10 cellular contexts compared by ENCODE assay signal in genomic region chr14:65255583-65256443, GRCh38.
DNase-seq lines count a peak whose midpoint lies in the region; ATAC-seq and TF ChIP-seq lines count a peak whose summit lies in the region.
"Had no signal": no experiment of that assay in that cellular context is flagged by ENCODE, and none has a peak within 500 bp of the region (broad histone marks: within the 10 kb centered on the region; RNA-seq: fewer than 3 reads in every experiment).

No MANE protein-coding gene starts in this region.

- DNase-seq in HEK293T (ENCODE audit: extremely low spot score) (no peak), NCI-H69 (lab: John Stamatoyannopoulos, UW) (peak; percentile 31), epithelial cell of esophagus (ENCODE audit: low read depth) (peak; percentile 95), retina (peak; percentile 23), NCI-H446 (lab: John Stamatoyannopoulos, UW) (no peak), superior temporal gyrus (ENCODE audit: extremely low spot score) (no peak)
- no peak for DNase-seq in activated CD4-positive, CD25-positive, alpha-beta regulatory T cell treated with anti-CD3 and anti-CD28 coated beads, Interleukin-2, amount 50 U/mL, for 72 hours
- DNase-seq: activated CD4-positive, alpha-beta memory T cell treated with anti-CD3 and anti-CD28 coated beads, Interleukin-2, amount 10 ng/mL, durations not matched to agents 7 days and 5 days; sigmoid colon had no signal

- H3K4me3 ChIP-seq in epithelial cell of esophagus (ENCODE audit: low read length) (no peak overlapping the region), gastroesophageal sphincter (no peak overlapping the region)
- H3K4me3 ChIP-seq: sigmoid colon had no signal

- no peaks in the 10 kb centered on the region for H3K27me3 ChIP-seq in gastroesophageal sphincter

- no peak overlapping the region for H3K27ac ChIP-seq in gastroesophageal sphincter
- H3K27ac ChIP-seq: sigmoid colon had no signal

- ATAC-seq in gastroesophageal sphincter, result no peak

- no peak for TF ChIP-seq POLR2A in gastroesophageal sphincter (IDR thresholded peaks at IDR 0.05)

- no peak for TF ChIP-seq EP300 in gastroesophageal sphincter (IDR thresholded peaks at IDR 0.05)

- POLR2A ChIA-PET in HEK293T (lab: Yijun Ruan, JAX), result interaction anchor here (1.1 kb wide), 1 partner anchor 156 kb away, joined by 3 read pairs; no protein-coding TSS in a partner anchor

- 53 to 70% methylated on average over 3 to 5 of the region's 8 CpGs for WGBS in gastroesophageal sphincter (ENCODE audit: low coverage in 1 of 2), 2 donors

- H3K9me3 ChIP-seq in gastroesophageal sphincter, result peaks cover 0 to 11% (median 0%) of the 10 kb centered on the region in 3 donors
- H3K9me3 ChIP-seq: sigmoid colon had no signal

- TF ChIP-seq CTCF in epithelial cell of esophagus (IDR thresholded peaks at IDR 0.05; ENCODE audit: insufficient read depth, low read depth, low read length, missing control alignments) (no peak), gastroesophageal sphincter (IDR thresholded peaks at IDR 0.05) (no peak)

- CTCF ChIA-PET in HEK293T (lab: Yijun Ruan, JAX), result no interaction called here

- no peaks in the 10 kb centered on the region for H3K4me1 ChIP-seq in gastroesophageal sphincter
- H3K4me1 ChIP-seq: sigmoid colon had no signal

- no peaks in the 10 kb centered on the region for H3K36me3 ChIP-seq in gastroesophageal sphincter
- H3K36me3 ChIP-seq: sigmoid colon had no signal

TF ChIP-seq in HEK293T, 16 proteins besides CTCF, POLR2A, EP300 and RAD21:
- TF ChIP-seq PKNOX1 (IDR thresholded peaks at IDR 0.05) (peak; percentile 69), LEF1 (IDR thresholded peaks at IDR 0.05; ENCODE audit: borderline replicate concordance) (no peak)

Comparison
In these comparisons a context has a peak if more than half of its experiments do, and no peak if none do; other contexts are left out.
1. DNase-seq: peak in NCI-H69 (single experiment), epithelial cell of esophagus (single experiment) and retina (single experiment); none in HEK293T (single experiment), activated CD4-positive, CD25-positive, alpha-beta regulatory T cell treated with anti-CD3 and anti-CD28 coated beads, Interleukin-2, amount 50 U/mL, for 72 hours (single experiment), NCI-H446 (0 of 2) and superior temporal gyrus (single experiment).